13 cellular contexts compared by ENCODE assay signal in genomic region chr3:14118400-14119165, GRCh38. TPM values are rescaled to one million over a fixed set of nuclear protein-coding genes. Genes with fewer than 3 reads are reported as not detected.
DNase-seq lines count a peak whose midpoint lies in the region; ATAC-seq, FAIRE-seq and TF ChIP-seq lines count a peak whose summit lies in the region.
"Had no signal": no experiment of that assay in that cellular context is flagged by ENCODE, and none has a peak within 500 bp of the region (broad histone marks: within the 10 kb centered on the region; RNA-seq: fewer than 3 reads in every experiment).

No MANE protein-coding gene starts in this region.

- no peaks in the 10 kb centered on the region for H3K9me3 ChIP-seq in left ventricle myocardium inferior (replicated peaks)
- H3K9me3 ChIP-seq in right cardiac atrium (ENCODE audit: control insufficient read depth, low read length) = no peaks in the 10 kb centered on the region
- no peaks in the 10 kb centered on the region for H3K9me3 ChIP-seq in kidney (ENCODE audit: control insufficient read depth in 1 of 2, low read length in 2 of 2)

- no peak for FAIRE-seq in kidney (lab: Jason Lieb, UNC)
- FAIRE-seq: frontal cortex had no signal

- H3K27ac ChIP-seq in left ventricle myocardium inferior (replicated peaks) (peak overlapping the region; percentile 16), right cardiac atrium (ENCODE audit: low read length) (no peak overlapping the region), kidney (ENCODE audit: low read depth in 2 of 2, low read length in 2 of 2) (peak overlapping the region; percentile 15 to 50)

- H3K4me1 ChIP-seq in left ventricle myocardium inferior (peaks cover 32% of the 10 kb centered on the region), right cardiac atrium (ENCODE audit: control insufficient read depth, insufficient read depth, low read length) (peaks cover 7% of the 10 kb centered on the region), kidney (ENCODE audit: control insufficient read depth in 1 of 2, insufficient read depth in 1 of 2, low read depth in 1 of 2, low read length in 2 of 2) (peaks cover 30 to 32% of the 10 kb centered on the region in 2 donors)

- TF ChIP-seq CTCF in left ventricle myocardium inferior (IDR thresholded peaks at IDR 0.05; ENCODE audit: borderline replicate concordance) (no peak), brain (conservative IDR thresholded peaks at IDR 0.05) (no peak), kidney (IDR thresholded peaks at IDR 0.05; ENCODE audit: borderline replicate concordance, extremely low read depth, insufficient read depth) (no peak)

- H3K27me3 Mint-ChIP-seq in brain = peaks cover 9% of the 10 kb centered on the region
- H3K27me3 Mint-ChIP-seq: stimulated activated naive B cell treated with anti-CD40 and anti-IgM and Interleukin-4, amounts not matched to agents 10 μg/mL and 1 μg/mL and 100 μg/mL, for 72 hours had no signal

- H3K36me3 ChIP-seq in left ventricle myocardium inferior (peaks cover 47% of the 10 kb centered on the region), kidney (ENCODE audit: control insufficient read depth in 1 of 2, insufficient read depth in 2 of 2, low read length in 2 of 2) (peaks cover 12% of the 10 kb centered on the region in 2 donors)

- intact Hi-C loops in left ventricle myocardium inferior (cut with micrococcal nuclease) (no loop called here), right cardiac atrium (cut with DNase I) (no loop called here), kidney (cut with DNase I) (no loop called here)

- ATAC-seq in right cardiac atrium (no peak), HG02623 (IDR thresholded peaks at IDR 0.05; ENCODE audit: unreplicated experiment) (no peak), GM19397 (IDR thresholded peaks at IDR 0.05; ENCODE audit: unreplicated experiment) (no peak)
- ATAC-seq: activated T-cell treated with anti-CD3 and anti-CD28 coated beads, Interleukin-2, amount 50 U/mL, for 4 hours; stimulated activated naive B cell treated with anti-CD40 and anti-IgM and Interleukin-4, amounts not matched to agents 10 μg/mL and 1 μg/mL and 100 μg/mL, for 72 hours had no signal

- no peaks in the 10 kb centered on the region for H3K9me3 Mint-ChIP-seq in brain
- H3K9me3 Mint-ChIP-seq: activated T-cell treated with anti-CD3 and anti-CD28 coated beads, Interleukin-2, amount 50 U/mL, for 4 hours; stimulated activated naive B cell treated with anti-CD40 and anti-IgM and Interleukin-4, amounts not matched to agents 10 μg/mL and 1 μg/mL and 100 μg/mL, for 72 hours had no signal

- H3K27ac Mint-ChIP-seq in brain = peak overlapping the region in 3 of 5 experiments; percentile 21 to 50 (median 43)

- H3K4me3 Mint-ChIP-seq in brain = no peak overlapping the region
- H3K4me3 Mint-ChIP-seq: activated T-cell treated with anti-CD3 and anti-CD28 coated beads, Interleukin-2, amount 50 U/mL, for 4 hours; stimulated activated naive B cell treated with anti-CD40 and anti-IgM and Interleukin-4, amounts not matched to agents 10 μg/mL and 1 μg/mL and 100 μg/mL, for 72 hours had no signal

- H3K4me3 ChIP-seq in left ventricle myocardium inferior (no peak overlapping the region), right cardiac atrium (ENCODE audit: low read length) (no peak overlapping the region), kidney (ENCODE audit: low read length in 2 of 2) (no peak overlapping the region)

- H3K9ac ChIP-seq in kidney (ENCODE audit: low read length in 2 of 2) = no peak overlapping the region

- WGBS in right cardiac atrium = 79% methylated on average over 12 of the region's 12 CpGs

- H3K4me1 Mint-ChIP-seq in brain = peaks cover 16% of the 10 kb centered on the region

- DNase-seq in left ventricle myocardium inferior (no peak), right cardiac atrium (no peak), kidney (no peak), middle frontal gyrus (ENCODE audit: extremely low spot score, low spot score) (no peak), NCI-H524 (lab: John Stamatoyannopoulos, UW) (no peak)
- DNase-seq: activated CD4-positive, CD25-positive, alpha-beta regulatory T cell; activated T-cell treated with anti-CD3 and anti-CD28 coated beads, Interleukin-2, amount 50 U/mL, for 4 hours; GF-D8; stimulated activated naive B cell treated with anti-CD40 and anti-IgM and Interleukin-4, amounts not matched to agents 10 μg/mL and 1 μg/mL and 100 μg/mL, for 72 hours had no signal

- peaks cover 8% of the 10 kb centered on the region for H3K36me3 Mint-ChIP-seq in brain

- H3K27me3 ChIP-seq in left ventricle myocardium inferior (ENCODE audit: low read depth) (no peaks in the 10 kb centered on the region), right cardiac atrium (ENCODE audit: control insufficient read depth, insufficient read depth) (no peaks in the 10 kb centered on the region)

RNA-seq across cellular contexts. Expression of gene CHCHD4, which starts 6.1 kb away (rescaled TPM):
- 37.6 TPM for total RNA-seq in left ventricle myocardium inferior
- 10 to 100 TPM; 21.0 to 30.9 (median 27.4) TPM for total RNA-seq in right cardiac atrium
- polyA plus RNA-seq in right cardiac atrium = 33.4 TPM
- polyA plus RNA-seq in brain (ENCODE audit: insufficient read depth, low read depth, low replicate concordance) = 13.3 TPM
- total RNA-seq in kidney = 12.8 TPM
- 33.6 TPM for polyA plus RNA-seq in kidney (ENCODE audit: insufficient read depth, low read depth, low replicate concordance)

RNA-seq across cellular contexts. Expression of gene TMEM43, which starts 6.3 kb away (rescaled TPM):
- total RNA-seq in left ventricle myocardium inferior = 44.4 TPM
- total RNA-seq in right cardiac atrium = 100 to 1,000 TPM in 1 of 4 donors, 10 to 100 TPM in 3; 52.4 to 103 (median 68.7) TPM
- polyA plus RNA-seq in right cardiac atrium = 46.7 TPM
- polyA plus RNA-seq in brain (ENCODE audit: insufficient read depth, low read depth, low replicate concordance) = 36.2 TPM
- 86.5 TPM for total RNA-seq in kidney
- polyA plus RNA-seq in kidney (ENCODE audit: insufficient read depth, low read depth, low replicate concordance) = 27.6 TPM

RNA-seq across cellular contexts. Expression of gene XPC, which starts 59.8 kb away (rescaled TPM):
- total RNA-seq in left ventricle myocardium inferior (10.4 TPM), right cardiac atrium (10 to 100 TPM; 10.7 to 16.1 (median 14.4) TPM), kidney (44.4 TPM)
- polyA plus RNA-seq in right cardiac atrium (8.8 TPM), brain (ENCODE audit: insufficient read depth, low read depth, low replicate concordance) (18.6 TPM), kidney (ENCODE audit: insufficient read depth, low read depth, low replicate concordance) (15.9 TPM)
